ENCODE assay signal across 8 cellular contexts in genomic region chr19:49929121-49929610, GRCh38. TPM values are rescaled to one million over a fixed set of nuclear protein-coding genes. Genes with fewer than 3 reads are reported as not detected.
DNase-seq lines count a peak whose midpoint lies in the region; ATAC-seq and TF ChIP-seq lines count a peak whose summit lies in the region.

ATF5 (plus strand) TSS chr19:49929205; CDS start chr19:49930851, 1,646 bp downstream.
NUP62 (minus strand) TSS chr19:49929504; CDS start chr19:49909807, 19,697 bp downstream.

- intact Hi-C loops in colonic mucosa (cut with DNase I): no loop called here

- peak within 1 kb of the TSS; percentile 96 for H3K27ac ChIP-seq in colonic mucosa

- H3K9ac ChIP-seq in colonic mucosa (ENCODE audit: low read depth in 2 of 2, low read length in 2 of 2): peak within 1 kb of the TSS; percentile 88 to 95

- H3K9me3 ChIP-seq in colonic mucosa: no peaks in the 10 kb centered on the region

- H3K27me3 ChIP-seq in colonic mucosa: no peaks in the 10 kb centered on the region

- peak within 1 kb of the TSS; percentile 99 for H3K4me3 ChIP-seq in colonic mucosa

- H3K4me1 ChIP-seq in colonic mucosa: peaks cover 7% of the 10 kb centered on the region

- no peak for TF ChIP-seq CTCF in colonic mucosa (IDR thresholded peaks at IDR 0.05)

- peaks cover 4% of the 10 kb centered on the region for H3K36me3 ChIP-seq in colonic mucosa

- peak; percentile 83 for DNase-seq in Ammon's horn (ENCODE audit: low spot score)
- DNase-seq in NCI-H460 (ENCODE audit: extremely low read depth, low read depth): peak; percentile 60
- DNase-seq in activated CD4-positive, alpha-beta T cell treated with anti-CD3 and anti-CD28 coated beads for 48 hours: peak; percentile 95
- peak; percentile 91 for DNase-seq in colonic mucosa
- peak; percentile 97 for DNase-seq in left kidney (ENCODE audit: low read depth, low spot score)
- DNase-seq in stimulated activated CD4-positive, alpha-beta T cell treated with anti-CD3 and anti-CD28 coated beads, Interleukin-2, amount 100 ng/mL, for 24 hours: peak; percentile 95 to 96

- ATAC-seq in HG03378 (IDR thresholded peaks at IDR 0.05; ENCODE audit: unreplicated experiment): peak; percentile 44

- TF ChIP-seq POLR2A in GM19193 (IDR thresholded peaks at IDR 0.05; ENCODE audit: extremely low read depth, insufficient read depth, insufficient read length): peak; percentile 70

RNA-seq across cellular contexts. Expression of gene ATF5, which starts in this region (rescaled TPM):
- 21.7 and 22.5 TPM in 2 replicates for total RNA-seq in NCI-H460 (2014; rRNA removed; shearing (Covaris generic))
- polyA plus RNA-seq in NCI-H460 (2014; cell fraction: nucleus; rRNA removed): 17.5 and 19.3 TPM in 2 replicates
- 10 to 100 TPM; 16.7 to 24.7 TPM for total RNA-seq in colonic mucosa

RNA-seq across cellular contexts. Expression of gene NUP62, which starts in this region (rescaled TPM):
- 20.5 and 22.3 TPM in 2 replicates for total RNA-seq in NCI-H460 (2014; rRNA removed; shearing (Covaris generic))
- polyA plus RNA-seq in NCI-H460 (2014; cell fraction: nucleus; rRNA removed): 34.8 and 43.9 TPM in 2 replicates
- 10 to 100 TPM; 34.8 to 59.8 TPM for total RNA-seq in colonic mucosa

Comparison
In these comparisons a context has a peak if more than half of its experiments do, and no peak if none do; other contexts are left out.
1. Peak in every context shown above with its lines: DNase-seq, ATAC-seq, H3K4me3 ChIP-seq and H3K27ac ChIP-seq.